ENCODE assay signal across 1 cellular context in genomic region chr1:184461321-184461720, GRCh38.
TF ChIP-seq lines count a peak whose summit lies in the region.

No MANE protein-coding gene starts in this region.

TF ChIP-seq in SK-N-SH treated with all-trans-retinoic acid at 6 μM for 48 hours, 23 proteins besides CTCF, POLR2A, EP300 and RAD21 (continued from another document):
- TF ChIP-seq TSHZ2 (CRISPR knock-in tag; IDR thresholded peaks at IDR 0.05) (peak; percentile 77), CREB5 (CRISPR knock-in tag; IDR thresholded peaks at IDR 0.05; ENCODE audit: low read depth) (no peak), CSRNP3 (CRISPR knock-in tag; IDR thresholded peaks at IDR 0.05) (0 out of 2 replicates have a peak, but pooled peaks have one; percentile 74), TCF4 (CRISPR knock-in tag; IDR thresholded peaks at IDR 0.05; ENCODE audit: borderline replicate concordance) (peak; percentile 76), ESRRG (CRISPR knock-in tag; IDR thresholded peaks at IDR 0.05) (0 out of 2 replicates have a peak, but pooled peaks have one; percentile 41), ZNF565 (CRISPR knock-in tag; conservative IDR thresholded peaks at IDR 0.05; ENCODE audit: low read depth) (0 out of 2 replicates have a peak, but pooled peaks have one; percentile 40)
